ENCODE assay signal across 1 cellular context in genomic region chr3:127707777-127708438, GRCh38.
TF ChIP-seq lines count a peak whose summit lies in the region.

No MANE protein-coding gene starts in this region.

TF ChIP-seq in HepG2, 621 proteins besides CTCF, POLR2A, EP300 and RAD21 (continued from another document):
- TF ChIP-seq ZNF704 (CRISPR knock-in tag; IDR thresholded peaks at IDR 0.05; ENCODE audit: borderline replicate concordance) (no peak), ZNF503 (CRISPR knock-in tag; IDR thresholded peaks at IDR 0.05) (no peak), FOSL2 (CRISPR knock-in tag; IDR thresholded peaks at IDR 0.05) (no peak), ZNF3 (CRISPR knock-in tag; IDR thresholded peaks at IDR 0.05) (no peak), ARHGAP35 (CRISPR knock-in tag; IDR thresholded peaks at IDR 0.05; ENCODE audit: borderline replicate concordance) (no peak), ZBTB49 (CRISPR knock-in tag; IDR thresholded peaks at IDR 0.05; ENCODE audit: borderline replicate concordance) (no peak), PRDM4 (CRISPR knock-in tag; IDR thresholded peaks at IDR 0.05; ENCODE audit: borderline replicate concordance) (no peak), JUNB (CRISPR knock-in tag; IDR thresholded peaks at IDR 0.05; ENCODE audit: borderline replicate concordance) (no peak)
TF ChIP-seq in HepG2: peak in this region for 0.
